8 cellular contexts compared by ENCODE assay signal in the genomic region with DNA sequence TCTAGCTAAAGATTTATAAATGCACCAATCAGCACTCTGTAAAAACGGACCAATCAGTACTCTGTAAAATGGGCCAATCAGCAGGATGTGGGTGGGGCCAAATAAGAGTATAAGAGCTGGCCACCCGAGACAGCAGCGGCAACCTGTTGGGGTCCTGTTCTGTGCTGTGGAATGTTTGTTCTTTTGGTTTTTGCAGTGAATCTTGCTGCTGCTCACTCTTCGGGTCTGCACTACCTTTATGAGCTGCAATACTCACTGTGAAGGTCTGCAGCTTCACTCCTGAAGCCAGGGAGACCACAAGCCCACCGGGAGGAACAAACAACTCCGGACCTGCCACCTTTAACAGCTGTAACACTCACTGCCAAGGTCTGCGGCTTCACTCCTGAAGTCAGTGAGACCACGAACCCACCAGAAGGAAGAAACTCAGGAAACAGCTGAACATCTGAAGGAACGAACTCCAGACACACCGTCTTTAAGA. TPM values are rescaled to one million over a fixed set of nuclear protein-coding genes. Genes with fewer than 3 reads are reported as not detected.
A peak's percentile ranks its signal among the peaks of the same experiment; 100 is the strongest.
DNase-seq lines count a peak whose midpoint lies in the region; ATAC-seq and TF ChIP-seq lines count a peak whose summit lies in the region.
"Not testable (repeated sequence)": the region's sequence is repeated elsewhere in the genome, so short reads cannot be mapped to it uniquely, and the experiment has no call there.

No MANE protein-coding gene starts in this region.

- ATAC-seq in heart left ventricle; stimulated activated naive B cell treated with anti-CD40 and anti-IgM and Interleukin-4, amounts not matched to agents 10 μg/mL and 1 μg/mL and 100 μg/mL, for 72 hours (replicated peaks): not testable (repeated sequence)

- not testable (repeated sequence) for TF ChIP-seq CTCF in heart left ventricle (IDR thresholded peaks at IDR 0.05); neural progenitor cell (IDR thresholded peaks at IDR 0.05)

- peaks cover 12 to 36% (median 22%) of the 10 kb centered on the region in 11 experiments; a peak in 21 of 22 replicates for H3K9me3 ChIP-seq in BLaER1 treated with 17β-estradiol and CSF1 and Interleukin-3, amounts not matched to agents 10 nM and 100 nM (replicated peaks in 1 of 11)
- H3K9me3 ChIP-seq in heart left ventricle; neural progenitor cell (ENCODE audit: low read depth): not testable (repeated sequence)

- DNase-seq in KBM-7 (peak; percentile 70), activated T-cell treated with anti-CD3 and anti-CD28 coated beads for 1 hour (ENCODE audit: low read depth) (peak; percentile 35)
- DNase-seq in activated CD4-positive, CD25-positive, alpha-beta regulatory T cell treated with anti-CD3 and anti-CD28 coated beads, Interleukin-2, amount 50 U/mL, for 72 hours, result peak; percentile 42
- DNase-seq in activated naive CD4-positive, alpha-beta T cell treated with anti-CD3 and anti-CD28 coated beads, Interleukin-2, amount 50 U/mL, for 16 hours, result peak; percentile 56
- not testable (repeated sequence) for DNase-seq in heart left ventricle; neural progenitor cell (ENCODE audit: low spot score)
- peak; percentile 21 for DNase-seq in stimulated activated naive B cell treated with anti-CD40 and anti-IgM and Interleukin-4, amounts not matched to agents 10 μg/mL and 1 μg/mL and 100 μg/mL, for 72 hours

- peaks cover 14% of the 10 kb centered on the region for H3K36me3 Mint-ChIP-seq in neural progenitor cell
- H3K36me3 Mint-ChIP-seq in stimulated activated naive B cell treated with anti-CD40 and anti-IgM and Interleukin-4, amounts not matched to agents 10 μg/mL and 1 μg/mL and 100 μg/mL, for 72 hours, result not testable (repeated sequence)

- peak overlapping the region; percentile 56 to 88 (median 83) for H3K4me2 ChIP-seq in BLaER1 treated with 17β-estradiol and CSF1 and Interleukin-3, amounts not matched to agents 10 nM and 100 nM
- not testable (repeated sequence) for H3K4me2 ChIP-seq in neural progenitor cell

- not testable (repeated sequence) for H3K9me3 Mint-ChIP-seq in neural progenitor cell; stimulated activated naive B cell treated with anti-CD40 and anti-IgM and Interleukin-4, amounts not matched to agents 10 μg/mL and 1 μg/mL and 100 μg/mL, for 72 hours

- H2AFZ ChIP-seq in neural progenitor cell (replicated peaks), result not testable (repeated sequence)

- H3K4me1 ChIP-seq in BLaER1 treated with 17β-estradiol and CSF1 and Interleukin-3, amounts not matched to agents 10 nM and 100 nM, result peaks cover 60 to 71% (median 67%) of the 10 kb centered on the region in 10 experiments
- peaks cover 0 to 80% (median 23%) of the 10 kb centered on the region in 12 donors for H3K4me1 ChIP-seq in heart left ventricle
- not testable (repeated sequence) for H3K4me1 ChIP-seq in neural progenitor cell

- H3K27me3 ChIP-seq in BLaER1 treated with 17β-estradiol and CSF1 and Interleukin-3, amounts not matched to agents 10 nM and 100 nM, result peaks cover 0 to 20% (median 10%) of the 10 kb centered on the region in 11 experiments; a peak in 9 of 22 replicates
- H3K27me3 ChIP-seq in heart left ventricle, neural progenitor cell: not testable (repeated sequence)

- peak overlapping the region; percentile 33 to 59 (median 43); a peak in 19 of 20 replicates for H3K4me3 ChIP-seq in BLaER1 treated with 17β-estradiol and CSF1 and Interleukin-3, amounts not matched to agents 10 nM and 100 nM
- peak overlapping the region in 2 of 12 donors; percentile 28 to 36 for H3K4me3 ChIP-seq in heart left ventricle
- not testable (repeated sequence) for H3K4me3 ChIP-seq in neural progenitor cell

- H3K27me3 Mint-ChIP-seq in neural progenitor cell (ENCODE audit: insufficient read depth, low read depth), result peaks cover 15% of the 10 kb centered on the region
- not testable (repeated sequence) for H3K27me3 Mint-ChIP-seq in stimulated activated naive B cell treated with anti-CD40 and anti-IgM and Interleukin-4, amounts not matched to agents 10 μg/mL and 1 μg/mL and 100 μg/mL, for 72 hours

- WGBS in heart left ventricle, 4 donors, result 71 to 87% (median 82%) methylated on average over 9 to 10 of the region's 10 CpGs

- peak overlapping the region; percentile 63 for H3K27ac Mint-ChIP-seq in neural progenitor cell
- peak overlapping the region; percentile 79 for H3K27ac Mint-ChIP-seq in stimulated activated naive B cell treated with anti-CD40 and anti-IgM and Interleukin-4, amounts not matched to agents 10 μg/mL and 1 μg/mL and 100 μg/mL, for 72 hours

- H3K9ac ChIP-seq in BLaER1 treated with 17β-estradiol and CSF1 and Interleukin-3, amounts not matched to agents 10 nM and 100 nM, result peak overlapping the region in 8 of 11 experiments; percentile 14 to 63 (median 40); a peak in 9 of 22 replicates
- not testable (repeated sequence) for H3K9ac ChIP-seq in neural progenitor cell

- not testable (repeated sequence) for H3F3A ChIP-seq in neural progenitor cell (ENCODE audit: low read depth)

- H4K20me1 ChIP-seq in BLaER1 treated with 17β-estradiol and CSF1 and Interleukin-3, amounts not matched to agents 10 nM and 100 nM, result peaks cover 0 to 31% (median 0%) of the 10 kb centered on the region in 11 experiments; a peak in 6 of 22 replicates
- H4K20me1 ChIP-seq in neural progenitor cell (ENCODE audit: low read depth), result not testable (repeated sequence)

- H3K4me1 Mint-ChIP-seq in neural progenitor cell, result peaks cover 29% of the 10 kb centered on the region
- peaks cover 50 to 53% of the 10 kb centered on the region in 2 donors for H3K4me1 Mint-ChIP-seq in stimulated activated naive B cell treated with anti-CD40 and anti-IgM and Interleukin-4, amounts not matched to agents 10 μg/mL and 1 μg/mL and 100 μg/mL, for 72 hours

- H3K36me3 ChIP-seq in BLaER1 treated with 17β-estradiol and CSF1 and Interleukin-3, amounts not matched to agents 10 nM and 100 nM, result peaks cover 0 to 27% (median 0%) of the 10 kb centered on the region in 11 experiments; a peak in 5 of 22 replicates
- H3K36me3 ChIP-seq in heart left ventricle, neural progenitor cell: not testable (repeated sequence)

- in situ Hi-C loops in KBM-7 (cut with MboI; ENCODE audit: low pct_unique_long_range_greater_than_20kb, low sequenced_read_pairs), result not testable (repeated sequence)

- not testable (repeated sequence) for H3K4me3 Mint-ChIP-seq in neural progenitor cell
- peak overlapping the region; percentile 78 to 84 for H3K4me3 Mint-ChIP-seq in stimulated activated naive B cell treated with anti-CD40 and anti-IgM and Interleukin-4, amounts not matched to agents 10 μg/mL and 1 μg/mL and 100 μg/mL, for 72 hours

- TF ChIP-seq POLR2A in heart left ventricle (IDR thresholded peaks at IDR 0.05), result not testable (repeated sequence)

- intact Hi-C loops in heart left ventricle (cut with DNase I), result not testable (repeated sequence)

- peaks cover 28% of the 10 kb centered on the region for H3K79me2 ChIP-seq in neural progenitor cell (ENCODE audit: low read depth)

- H3K27ac ChIP-seq in BLaER1 treated with 17β-estradiol and CSF1 and Interleukin-3, amounts not matched to agents 10 nM and 100 nM, result peak overlapping the region; percentile 17 to 96 (median 54); a peak in 21 of 22 replicates
- H3K27ac ChIP-seq in heart left ventricle, result peak overlapping the region in 10 of 12 donors; percentile 10 to 89 (median 72)
- not testable (repeated sequence) for H3K27ac ChIP-seq in neural progenitor cell

RNA-seq across cellular contexts. Expression of a gene that starts 1.9 kb away (rescaled TPM):
- total RNA-seq in heart left ventricle (100 to 1,000 TPM in 8 of 9 donors, 10 to 100 TPM in 1; 92.7 to 327 (median 114) TPM), neural progenitor cell (ENCODE audit: low replicate concordance) (71.8 and 87.0 TPM in 2 replicates)
- 100 to 1,000 TPM in 1 of 2 donors, 10 to 100 TPM in 1; 78.8 to 106 TPM for polyA plus RNA-seq in heart left ventricle

RNA-seq across cellular contexts. Expression of a gene that starts 43.8 kb away (rescaled TPM):
- total RNA-seq in heart left ventricle, result 10 to 100 TPM; 18.1 to 25.9 (median 23.6) TPM
- polyA plus RNA-seq in heart left ventricle, result 10 to 100 TPM; 22.6 to 22.9 TPM
- 28.3 and 34.2 TPM in 2 replicates for total RNA-seq in neural progenitor cell (ENCODE audit: low replicate concordance)
